ENCODE assay signal across 8 cellular contexts in genomic region chr3:14402304-14402811, GRCh38. TPM values are rescaled to one million over a fixed set of nuclear protein-coding genes. Genes with fewer than 3 reads are reported as not detected.
DNase-seq lines count a peak whose midpoint lies in the region; ATAC-seq and TF ChIP-seq lines count a peak whose summit lies in the region.

Gene SLC6A6 (plus strand): TSS chr3:14402606. CDS start chr3:14443635, 41,029 bp downstream.

- peak; percentile 81 for TF ChIP-seq POLR2A in GM19193 (IDR thresholded peaks at IDR 0.05; ENCODE audit: extremely low read depth, insufficient read depth, insufficient read length)

- ATAC-seq in HG03432 (IDR thresholded peaks at IDR 0.05; ENCODE audit: unreplicated experiment), result peak; percentile 78

- H3K36me3 Mint-ChIP-seq in chondrocyte (ENCODE audit: low read depth), result no peaks in the 10 kb centered on the region

- H3K4me1 Mint-ChIP-seq in chondrocyte (ENCODE audit: low read depth), result peaks cover 40% of the 10 kb centered on the region

- peak within 1 kb of the TSS; percentile 82 for H3K27ac Mint-ChIP-seq in chondrocyte (ENCODE audit: unreplicated experiment)

- TF ChIP-seq CTCF in BJ (IDR thresholded peaks at IDR 0.05; ENCODE audit: insufficient read depth, low read depth, low read length), result peak; percentile 47
- peak; percentile 75 for TF ChIP-seq CTCF in chondrocyte (IDR thresholded peaks at IDR 0.05)

- CTCF ChIA-PET in BJ (lab: Yijun Ruan, JAX), result interaction anchor here (0.7 to 2.6 kb wide), 6 partner anchors 32 to 547 kb away, joined by 3 to 7 read pairs (median 3); no protein-coding TSS in a partner anchor

- H3K27me3 ChIP-seq in BJ (ENCODE audit: control insufficient read depth, insufficient read depth, low read length), result no peaks in the 10 kb centered on the region

- H3K27me3 Mint-ChIP-seq in chondrocyte (ENCODE audit: low read depth), result no peaks in the 10 kb centered on the region

- peak within 1 kb of the TSS; percentile 99 for H3K4me3 ChIP-seq in BJ (ENCODE audit: low read depth, low read length)

- no peaks in the 10 kb centered on the region for H3K9me3 Mint-ChIP-seq in chondrocyte (ENCODE audit: low read depth)

- POLR2A ChIA-PET in BJ (lab: Charles Lee), result interaction anchor here (0.6 kb wide), 3 partner anchors 13 to 251 kb away, joined by 3 to 5 read pairs (median 4); no protein-coding TSS in a partner anchor

- peaks cover 5% of the 10 kb centered on the region for H3K36me3 ChIP-seq in BJ (ENCODE audit: control insufficient read depth, insufficient read depth, low read length)

- DNase-seq in BJ (ENCODE audit: low read depth) (peak; percentile 66), NCI-H510A (lab: John Stamatoyannopoulos, UW) (peak; percentile 96), chondrocyte (ENCODE audit: low spot score) (no peak), kidney tubule cell (ENCODE audit: low spot score) (peak; percentile 98)
- peak; percentile 88 to 90 for DNase-seq in activated CD4-positive, alpha-beta T cell treated with anti-CD3 and anti-CD28 coated beads for 24 hours (ENCODE audit: low read depth in 2 of 2)
- DNase-seq in stimulated activated CD4-positive, alpha-beta T cell treated with anti-CD3 and anti-CD28 coated beads, Interleukin-1b, Interleukin-23, amount 100 ng/mL, for 1 hour (ENCODE audit: low read depth in 2 of 2), result peak; percentile 90 to 92

- H3K4me3 Mint-ChIP-seq in chondrocyte (ENCODE audit: unreplicated experiment), result peak within 1 kb of the TSS; percentile 84

RNA-seq across cellular contexts. Expression of gene SLC6A6, which starts in this region (rescaled TPM):
- 61.6 and 114 TPM in 2 replicates for polyA plus RNA-seq in BJ (2011; rRNA removed)
- polyA minus RNA-seq in BJ (2011; rRNA and poly(A)+ RNA removed), result 67.9 and 110 TPM in 2 replicates
- total RNA-seq in chondrocyte, result 46.0 to 63.9 TPM (median 48.0 TPM) in 3 replicates
